8 cellular contexts compared by ENCODE assay signal in the genomic region with DNA sequence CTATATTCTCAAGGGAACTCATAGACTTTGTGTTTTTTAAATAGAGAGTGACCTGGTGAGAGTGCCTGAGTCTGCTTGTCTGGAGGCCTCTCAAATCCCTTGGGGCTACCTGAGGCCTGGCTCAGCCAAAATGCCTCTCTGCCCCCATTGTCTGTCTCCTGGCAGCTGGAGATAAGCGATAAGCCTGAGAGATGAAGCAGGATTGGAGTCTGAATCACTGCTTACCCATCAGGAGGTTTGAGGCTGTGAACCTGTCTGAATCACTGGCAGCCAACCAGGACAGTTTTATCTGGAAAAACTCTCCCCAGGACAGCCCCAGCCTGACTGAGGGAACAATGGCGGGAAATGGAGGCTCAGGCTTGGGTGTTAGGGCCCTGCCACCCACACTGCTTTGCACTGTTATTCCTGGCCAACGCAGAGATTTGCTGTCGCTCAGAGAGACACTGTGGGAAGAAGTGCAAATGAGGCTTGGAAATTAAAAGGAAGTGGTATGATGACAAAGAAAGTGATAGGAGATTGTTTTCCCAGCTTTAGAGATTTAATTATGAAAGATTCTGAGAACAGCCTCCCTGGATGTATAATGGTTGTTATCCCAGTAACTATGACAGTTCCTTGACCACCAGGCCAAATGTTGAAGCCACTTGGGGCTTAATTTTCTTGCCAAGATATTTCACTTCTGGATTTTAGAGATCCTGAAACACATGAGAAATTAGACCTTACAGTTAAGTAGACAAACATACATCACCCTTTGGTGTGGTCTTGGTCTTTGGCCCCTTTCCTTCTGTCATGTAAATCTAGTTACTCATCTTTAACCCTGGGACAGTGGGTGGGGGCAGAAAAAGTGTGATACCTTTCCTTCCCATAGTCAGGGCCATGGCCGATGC.
DNase-seq lines count a peak whose midpoint lies in the region; ATAC-seq, FAIRE-seq and TF ChIP-seq lines count a peak whose summit lies in the region.

No MANE protein-coding gene starts in this region.

- DNase-seq in Right ventricle myocardium superior (no peak), cardiac septum (ENCODE audit: low spot score) (no peak), foreskin keratinocyte (peak; percentile 55 to 69), GM12891 (ENCODE audit: insufficient read length, low spot score) (no peak), vagina (ENCODE audit: extremely low spot score in 2 of 2) (no peak)
- no peak for DNase-seq in stimulated activated CD8-positive, alpha-beta memory T cell treated with anti-CD3 and anti-CD28 coated beads, Interleukin-4, amount 100 ng/mL, for 48 hours

- H3K4me2 ChIP-seq in OCI-LY3 (ENCODE audit: low read length), result peak overlapping the region; percentile 70

- TF ChIP-seq CTCF in OCI-LY3 (IDR thresholded peaks at IDR 0.05; ENCODE audit: low read depth, low read length) (no peak), foreskin keratinocyte (conservative IDR thresholded peaks at IDR 0.05) (no peak), vagina (IDR thresholded peaks at IDR 0.05) (no peak)

- H3K9me3 ChIP-seq in OCI-LY3 (ENCODE audit: insufficient read depth, low read length) (no peaks in the 10 kb centered on the region), vagina (no peaks in the 10 kb centered on the region)

- H3K36me3 ChIP-seq in OCI-LY3 (replicated peaks; ENCODE audit: low read depth, low read length), result peaks cover 4% of the 10 kb centered on the region
- no peaks in the 10 kb centered on the region for H3K36me3 ChIP-seq in vagina

- no peak for FAIRE-seq in GM12891 (lab: Jason Lieb, UNC)

- H2AFZ ChIP-seq in OCI-LY3 (ENCODE audit: low read depth, low read length), result no peak overlapping the region

- no peaks in the 10 kb centered on the region for H4K20me1 ChIP-seq in OCI-LY3 (ENCODE audit: insufficient read depth, low read length)

- intact Hi-C loops in Right ventricle myocardium superior (cut with DNase I), result no loop called here
- intact Hi-C loops in cardiac septum (cut with DNase I), result no loop called here
- intact Hi-C loops in vagina (cut with DNase I), result no loop called here

- no peak for TF ChIP-seq POLR2A in GM12891 (IDR thresholded peaks at IDR 0.05; ENCODE audit: low read depth, low read length)
- no peak for TF ChIP-seq POLR2A in vagina (IDR thresholded peaks at IDR 0.05)

- H3K27ac ChIP-seq in OCI-LY3 (ENCODE audit: low read length), result peak overlapping the region; percentile 37; the same call in 1 of the 2 replicates
- peak overlapping the region; percentile 74 for H3K27ac ChIP-seq in foreskin keratinocyte
- H3K27ac ChIP-seq in vagina, result no peak overlapping the region

- H3K27me3 ChIP-seq in OCI-LY3 (ENCODE audit: low read depth, low read length) (0 out of 2 replicates have a peak, but pooled peaks cover 2% of the 10 kb centered on the region), foreskin keratinocyte (no peaks in the 10 kb centered on the region), vagina (no peaks in the 10 kb centered on the region)

- peak overlapping the region; percentile 49 for H3K4me3 ChIP-seq in OCI-LY3 (ENCODE audit: low read length)
- H3K4me3 ChIP-seq in vagina, result no peak overlapping the region

- H3K79me2 ChIP-seq in OCI-LY3 (ENCODE audit: low read length), result no peaks in the 10 kb centered on the region

- no peak overlapping the region for H3K9ac ChIP-seq in OCI-LY3 (ENCODE audit: low read length)

- ATAC-seq in Right ventricle myocardium superior (ENCODE audit: poor library complexity) (peak; percentile 61), foreskin keratinocyte (peak; percentile 89), HG02571 (IDR thresholded peaks at IDR 0.05; ENCODE audit: unreplicated experiment) (no peak)

- H3K4me1 ChIP-seq in OCI-LY3 (ENCODE audit: low read length) (peaks cover 29% of the 10 kb centered on the region), foreskin keratinocyte (peaks cover 26% of the 10 kb centered on the region), vagina (no peaks in the 10 kb centered on the region)

TF ChIP-seq in GM12891, 5 proteins besides CTCF, POLR2A, EP300 and RAD21:
- TF ChIP-seq PAX5 (IDR thresholded peaks at IDR 0.05; ENCODE audit: insufficient read depth, low read length, severe bottlenecking) (no peak), SPI1 (IDR thresholded peaks at IDR 0.05; ENCODE audit: low read depth, low read length) (no peak), POU2F2 (IDR thresholded peaks at IDR 0.05; ENCODE audit: low read depth, low read length) (no peak), TAF1 (IDR thresholded peaks at IDR 0.05; ENCODE audit: low read depth, low read length) (no peak), POLR2AphosphoS5 (IDR thresholded peaks at IDR 0.05; ENCODE audit: low read depth, low read length) (no peak)

Comparison
In these comparisons a context has a peak if more than half of its experiments do, and no peak if none do; other contexts are left out.
1. DNase-seq: peak in foreskin keratinocyte (2 of 2); none in Right ventricle myocardium superior (single experiment), cardiac septum (single experiment), GM12891 (single experiment), stimulated activated CD8-positive, alpha-beta memory T cell treated with anti-CD3 and anti-CD28 coated beads, Interleukin-4, amount 100 ng/mL, for 48 hours (single experiment) and vagina (0 of 2).